In genomic region chr17:40922239-40922638, GRCh38 we compare ENCODE assay signal across 8 cellular contexts. TPM values are rescaled to one million over a fixed set of nuclear protein-coding genes. Genes with fewer than 3 reads are reported as not detected.
DNase-seq lines count a peak whose midpoint lies in the region; TF ChIP-seq lines count a peak whose summit lies in the region.

No MANE protein-coding gene starts in this region.

- WGBS in mesendoderm (ENCODE audit: extremely low coverage, insufficient coverage, low lambda C conversion rate), result no CpG with 5 or more reads among the region's 2 CpGs

- no peak overlapping the region for H3K4me3 Mint-ChIP-seq in glutamatergic neuron (ENCODE audit: unreplicated experiment)

- H3K27ac ChIP-seq in coronary artery (peak overlapping the region; percentile 32 to 58), mesendoderm (ENCODE audit: low read depth, low read length) (no peak overlapping the region)

- no peak for TF ChIP-seq CTCF in coronary artery (IDR thresholded peaks at IDR 0.05)
- TF ChIP-seq CTCF in glutamatergic neuron (IDR thresholded peaks at IDR 0.05; ENCODE audit: partially characterized antibody, unreplicated experiment), result no peak

- H2BK5ac ChIP-seq in mesendoderm (ENCODE audit: low read length), result no peak overlapping the region

- DNase-seq in ACHN (peak; percentile 84), LoVo (ENCODE audit: low spot score) (peak; percentile 59), coronary artery (ENCODE audit: low spot score) (no peak), mesendoderm (peak; percentile 82), glutamatergic neuron (no peak), activated gamma-delta T cell treated with Interleukin-2 at 50 U/mL for 16 hours (no peak), NCI-H82 (lab: John Stamatoyannopoulos, UW) (no peak)
- no peak for DNase-seq in activated CD4-positive, CD25-positive, alpha-beta regulatory T cell treated with anti-CD3 and anti-CD28 coated beads, Interleukin-2, amount 50 U/mL, for 72 hours

- no peaks in the 10 kb centered on the region for H3K27me3 Mint-ChIP-seq in glutamatergic neuron (ENCODE audit: unreplicated experiment)

- no peak overlapping the region for H3K56ac ChIP-seq in mesendoderm (ENCODE audit: low read length)

- H3K36me3 Mint-ChIP-seq in glutamatergic neuron (ENCODE audit: unreplicated experiment), result no peaks in the 10 kb centered on the region

- H3K23ac ChIP-seq in mesendoderm (ENCODE audit: low read length), result no peak overlapping the region

- no peak overlapping the region for H3K4me2 ChIP-seq in mesendoderm (ENCODE audit: low read length)

- no peaks in the 10 kb centered on the region for H3K9me3 Mint-ChIP-seq in glutamatergic neuron (ENCODE audit: unreplicated experiment)

- no peak overlapping the region for H3K4ac ChIP-seq in mesendoderm (ENCODE audit: low read depth, low read length)

- no peak overlapping the region for H2AK5ac ChIP-seq in mesendoderm (ENCODE audit: low read length)

- H3K9ac ChIP-seq in mesendoderm (ENCODE audit: low read length), result no peak overlapping the region

- no peak overlapping the region for H2BK120ac ChIP-seq in mesendoderm (ENCODE audit: low read depth, low read length)

- H3K79me2 ChIP-seq in mesendoderm (ENCODE audit: control insufficient read depth, insufficient read depth, low read length), result no peaks in the 10 kb centered on the region

- H3K4me3 ChIP-seq in coronary artery (no peak overlapping the region), mesendoderm (ENCODE audit: low read length) (no peak overlapping the region)

- no peak overlapping the region for H4K8ac ChIP-seq in mesendoderm (ENCODE audit: low read depth, low read length)

- no peaks in the 10 kb centered on the region for H3K79me1 ChIP-seq in mesendoderm (ENCODE audit: low read length)

- no peaks in the 10 kb centered on the region for H3K4me1 ChIP-seq in mesendoderm (ENCODE audit: control insufficient read depth, low read depth, low read length)

- no peak overlapping the region for H3K27ac Mint-ChIP-seq in glutamatergic neuron (ENCODE audit: unreplicated experiment)

- H3K27me3 ChIP-seq in mesendoderm (ENCODE audit: insufficient read depth, low read length, poor library complexity), result no peaks in the 10 kb centered on the region

- no peaks in the 10 kb centered on the region for H3K4me1 Mint-ChIP-seq in glutamatergic neuron (ENCODE audit: low read depth, unreplicated experiment)

- no peak overlapping the region for H3K18ac ChIP-seq in mesendoderm (ENCODE audit: low read length)

- no peak overlapping the region for H2BK15ac ChIP-seq in mesendoderm (replicated peaks; ENCODE audit: low read depth)

- H3K36me3 ChIP-seq in mesendoderm (ENCODE audit: control insufficient read depth, insufficient read depth, low read length), result no peaks in the 10 kb centered on the region

- in situ Hi-C loops in ACHN (cut with HindIII; ENCODE audit: low pct_ligation_motif_present, low pct_unique_long_range_greater_than_20kb, low sequenced_read_pairs), result no loop called here

- H4K5ac ChIP-seq in mesendoderm (ENCODE audit: low read length), result no peak overlapping the region

RNA-seq across cellular contexts. Expression of gene KRT23, which starts 15.2 kb away (rescaled TPM):
- not detected for polyA plus RNA-seq in mesendoderm (2013, experiment 1 of 2)
- not detected for polyA plus RNA-seq in mesendoderm (2013, experiment 2 of 2)
- total RNA-seq in glutamatergic neuron (ENCODE audit: unreplicated experiment), result not detected

RNA-seq across cellular contexts. Expression of gene KRT20, which starts 37.2 kb away (rescaled TPM):
- polyA plus RNA-seq in mesendoderm (2013, experiment 1 of 2), result 0.39 TPM
- 0.25 TPM for polyA plus RNA-seq in mesendoderm (2013, experiment 2 of 2)
- not detected for total RNA-seq in glutamatergic neuron (ENCODE audit: unreplicated experiment)

RNA-seq across cellular contexts. Expression of gene KRT39, which starts 44.5 kb away (rescaled TPM):
- polyA plus RNA-seq in mesendoderm (2013, experiment 1 of 2), result not detected
- not detected for polyA plus RNA-seq in mesendoderm (2013, experiment 2 of 2)
- total RNA-seq in glutamatergic neuron (ENCODE audit: unreplicated experiment), result not detected

RNA-seq across cellular contexts. Expression of gene KRT12, which starts 55.2 kb away (rescaled TPM):
- polyA plus RNA-seq in mesendoderm (2013, experiment 1 of 2), result not detected
- not detected for polyA plus RNA-seq in mesendoderm (2013, experiment 2 of 2)
- total RNA-seq in glutamatergic neuron (ENCODE audit: unreplicated experiment), result not detected

Comparison
In these comparisons a context has a peak if more than half of its experiments do, and no peak if none do; other contexts are left out.
1. DNase-seq: peak in ACHN (single experiment), LoVo (single experiment) and mesendoderm (single experiment); none in coronary artery (single experiment), glutamatergic neuron (single experiment), activated gamma-delta T cell treated with Interleukin-2 at 50 U/mL for 16 hours (single experiment), activated CD4-positive, CD25-positive, alpha-beta regulatory T cell treated with anti-CD3 and anti-CD28 coated beads, Interleukin-2, amount 50 U/mL, for 72 hours (single experiment) and NCI-H82 (single experiment).